Comparison of ENCODE assay signal across 9 cellular contexts in genomic region chr19:41575998-41576397, GRCh38. TPM values are rescaled to one million over a fixed set of nuclear protein-coding genes. Genes with fewer than 3 reads are reported as not detected.
DNase-seq lines count a peak whose midpoint lies in the region; ATAC-seq and TF ChIP-seq lines count a peak whose summit lies in the region.
"Had no signal": no experiment of that assay in that cellular context is flagged by ENCODE, and none has a peak within 500 bp of the region (broad histone marks: within the 10 kb centered on the region; RNA-seq: fewer than 3 reads in every experiment).

Gene CEACAM21, plus strand, starts transcription at chr19:41576166. Its CDS starts 109 bp downstream, at chr19:41576275.

- H3K9me3 Mint-ChIP-seq in GM23338: peaks cover 18% of the 10 kb centered on the region
- peaks cover 6% of the 10 kb centered on the region for H3K9me3 Mint-ChIP-seq in osteocyte (ENCODE audit: unreplicated experiment)

- H3K27ac Mint-ChIP-seq in GM23338 (no peak within 1 kb of the TSS), osteocyte (ENCODE audit: unreplicated experiment) (no peak within 1 kb of the TSS)

- no peaks in the 10 kb centered on the region for H3K4me1 ChIP-seq in GM23338 (ENCODE audit: insufficient read depth)
- peaks cover 13% of the 10 kb centered on the region for H3K4me1 ChIP-seq in effector memory CD4-positive, alpha-beta T cell (ENCODE audit: control insufficient read depth, insufficient read depth, low read length, poor library complexity, severe bottlenecking)

- H3K36me3 Mint-ChIP-seq in GM23338 (ENCODE audit: low read depth): peaks cover 6% of the 10 kb centered on the region; the same call in 1 of the 3 replicates
- H3K36me3 Mint-ChIP-seq in osteocyte (ENCODE audit: unreplicated experiment): no peaks in the 10 kb centered on the region

- no peak within 1 kb of the TSS for H3K4me2 ChIP-seq in GM23338

- H4K20me1 ChIP-seq in GM23338 (replicated peaks; ENCODE audit: insufficient read depth): no peaks in the 10 kb centered on the region

- H2AFZ ChIP-seq in GM23338: peak within 1 kb of the TSS; percentile 59; the same call in 1 of the 2 replicates

- no peaks in the 10 kb centered on the region for H3K9me3 ChIP-seq in effector memory CD4-positive, alpha-beta T cell (ENCODE audit: control insufficient read depth, low read length)

- H3K4me3 Mint-ChIP-seq in GM23338 (no peak within 1 kb of the TSS), osteocyte (ENCODE audit: unreplicated experiment) (no peak within 1 kb of the TSS)

- H3K27ac ChIP-seq in GM23338 (ENCODE audit: low read depth): no peak within 1 kb of the TSS
- no peak within 1 kb of the TSS for H3K27ac ChIP-seq in effector memory CD4-positive, alpha-beta T cell (ENCODE audit: insufficient read depth, low read length, poor library complexity, severe bottlenecking)

- H3K79me2 ChIP-seq in GM23338 (replicated peaks; ENCODE audit: insufficient read depth): no peaks in the 10 kb centered on the region

- H3K4me1 Mint-ChIP-seq in GM23338 (0 out of 3 replicates have a peak, but pooled peaks cover 2% of the 10 kb centered on the region), osteocyte (ENCODE audit: unreplicated experiment) (no peaks in the 10 kb centered on the region)

- ATAC-seq in GM23338 (peak; percentile 56), GM19035 (IDR thresholded peaks at IDR 0.05; ENCODE audit: unreplicated experiment) (no peak)

- no peaks in the 10 kb centered on the region for H3F3A ChIP-seq in GM23338 (replicated peaks; ENCODE audit: low read depth)

- peaks cover 9% of the 10 kb centered on the region for H3K27me3 Mint-ChIP-seq in GM23338 (ENCODE audit: insufficient read depth, low read depth, poor library complexity)
- peaks cover 23% of the 10 kb centered on the region for H3K27me3 Mint-ChIP-seq in osteocyte (ENCODE audit: unreplicated experiment)

- peak; percentile 86 for DNase-seq in CD1c-positive myeloid dendritic cell (ENCODE audit: extremely low spot score)
- no peak for DNase-seq in GM23338 (ENCODE audit: low spot score)
- DNase-seq in effector memory CD4-positive, alpha-beta T cell: peak in 1 of 3 donors; percentile 19
- DNase-seq in stimulated activated CD4-positive, alpha-beta T cell treated with anti-CD3 and anti-CD28 coated beads, Interleukin-4, amount 100 ng/mL, for 1 hour: peak; percentile 47
- no peak for DNase-seq in AG08396 (ENCODE audit: low spot score)
- no peak for DNase-seq in osteocyte (ENCODE audit: extremely low spot score, unreplicated experiment)

- intact Hi-C loops in T-helper 1 cell treated with Interleukin-12 subunit alpha and Interleukin-12 subunit beta and Interleukin-4 antibody, amounts not matched to agents 30 ng/mL and 1 ng/mL, for 36 hours (cut with micrococcal nuclease): loop anchor here (1.0 kb wide), 2 partner anchors 19 to 137 kb away; partner anchors contain the start of gene DMAC2

- no peaks in the 10 kb centered on the region for H3K9me2 ChIP-seq in GM23338 (ENCODE audit: insufficient read depth)

- no peak within 1 kb of the TSS for H3K4me3 ChIP-seq in GM23338
- peak within 1 kb of the TSS; percentile 23 for H3K4me3 ChIP-seq in effector memory CD4-positive, alpha-beta T cell (ENCODE audit: insufficient read depth, low read depth, low read length, poor library complexity, severe bottlenecking)

- H3K27me3 ChIP-seq in GM23338 (ENCODE audit: insufficient read depth): peaks cover 19% of the 10 kb centered on the region; the same call in 1 of the 2 replicates
- H3K27me3 ChIP-seq in effector memory CD4-positive, alpha-beta T cell (replicated peaks; ENCODE audit: control insufficient read depth, insufficient read depth, low read length, poor library complexity, severe bottlenecking): no peaks in the 10 kb centered on the region

- TF ChIP-seq CTCF in GM23338 (conservative IDR thresholded peaks at IDR 0.05; ENCODE audit: low read depth in 2 of 2): no peak
- TF ChIP-seq CTCF in osteocyte (IDR thresholded peaks at IDR 0.05): no peak

- no peaks in the 10 kb centered on the region for H3K36me3 ChIP-seq in GM23338 (ENCODE audit: insufficient read depth)
- peaks cover 48% of the 10 kb centered on the region for H3K36me3 ChIP-seq in effector memory CD4-positive, alpha-beta T cell (ENCODE audit: control insufficient read depth, insufficient read depth, low read length)

TF ChIP-seq in GM23338, 12 proteins besides CTCF, POLR2A, EP300 and RAD21 (continues in another document):
- TF ChIP-seq ETS1 (IDR thresholded peaks at IDR 0.05): no peak
- no peak for TF ChIP-seq STAT1 (IDR thresholded peaks at IDR 0.05; ENCODE audit: unreplicated experiment)
- TF ChIP-seq EZH2 (IDR thresholded peaks at IDR 0.05; ENCODE audit: low read depth, unreplicated experiment): no peak
- TF ChIP-seq POLR2AphosphoS5 (IDR thresholded peaks at IDR 0.05; ENCODE audit: low read depth): no peak
- no peak for TF ChIP-seq REST (IDR thresholded peaks at IDR 0.05; ENCODE audit: unreplicated experiment)
- TF ChIP-seq NANOG (IDR thresholded peaks at IDR 0.05; ENCODE audit: borderline replicate concordance): no peak
- no peak for TF ChIP-seq JUNB (IDR thresholded peaks at IDR 0.05; ENCODE audit: unreplicated experiment)
- no peak for TF ChIP-seq ZNF331 (CRISPR knock-in tag; IDR thresholded peaks at IDR 0.05; ENCODE audit: low read depth)
- TF ChIP-seq ZNF114 (CRISPR knock-in tag; IDR thresholded peaks at IDR 0.05): no peak
- TF ChIP-seq CREB1 (CRISPR knock-in tag; IDR thresholded peaks at IDR 0.05; ENCODE audit: low read depth): no peak
- no peak for TF ChIP-seq EZH2phosphoT487 (IDR thresholded peaks at IDR 0.05; ENCODE audit: unreplicated experiment)

RNA-seq across cellular contexts. Expression of gene CEACAM21, which starts in this region (rescaled TPM):
- total RNA-seq in GM23338 (2014; rRNA removed; shearing (Covaris generic)): not detected in 2 replicates
- not detected in 2 replicates for polyA plus RNA-seq in GM23338 (2016; fragmentation: Nextera tagmentation; extraction: Ambion mirVana)
- total RNA-seq in T-helper 1 cell treated with Interleukin-12 subunit alpha and Interleukin-12 subunit beta and Interleukin-4 antibody, amounts not matched to agents 30 ng/mL and 1 ng/mL, for 36 hours: 45.3 TPM in 2 replicates
- not detected in 2 replicates for total RNA-seq in osteocyte
- polyA plus RNA-seq: keratinocyte had no signal

Comparison
In these comparisons a context has a peak if more than half of its experiments do, and no peak if none do; other contexts are left out.
1. RNA of gene CEACAM21 (total RNA-seq): 45.3 TPM in T-helper 1 cell treated with Interleukin-12 subunit alpha and Interleukin-12 subunit beta and Interleukin-4 antibody, amounts not matched to agents 30 ng/mL and 1 ng/mL, for 36 hours; not detected in GM23338 and not detected in osteocyte; every median in the first group is over 10 times any median in the second.
2. Peak in ATAC-seq in GM23338; RNA of the gene not detected or under 1 TPM.
3. DNase-seq: peak in CD1c-positive myeloid dendritic cell (single experiment) and stimulated activated CD4-positive, alpha-beta T cell treated with anti-CD3 and anti-CD28 coated beads, Interleukin-4, amount 100 ng/mL, for 1 hour (single experiment); none in GM23338 (single experiment), AG08396 (single experiment) and osteocyte (single experiment).